8 cellular contexts compared by ENCODE assay signal in genomic region chr10:74589226-74589673, GRCh38.
DNase-seq lines count a peak whose midpoint lies in the region; ATAC-seq and FAIRE-seq lines count a peak whose summit lies in the region.

No MANE protein-coding gene starts in this region.

- peak; percentile 28 for ATAC-seq in GM18861 (IDR thresholded peaks at IDR 0.05; ENCODE audit: unreplicated experiment)
- ATAC-seq in HG03025 (IDR thresholded peaks at IDR 0.05; ENCODE audit: low FRiP score, unreplicated experiment), result no peak

- DNase-seq in NCI-H1930 (lab: John Stamatoyannopoulos, UW) (peak; percentile 59 to 86), kidney tubule cell (ENCODE audit: low spot score) (peak; percentile 71), RCC 7860 (ENCODE audit: low spot score) (no peak)
- DNase-seq in activated CD4-positive, alpha-beta T cell treated with anti-CD3 and anti-CD28 coated beads for 1 hour, result peak; percentile 78
- DNase-seq in central memory CD4-positive, alpha-beta T cell, result peak; percentile 95
- peak; percentile 63 to 69 for DNase-seq in stimulated activated CD4-positive, alpha-beta T cell treated with anti-CD3 and anti-CD28 coated beads, Interleukin-2, amount 100 ng/mL, for 48 hours

- FAIRE-seq in RCC 7860 (lab: Jason Lieb, UNC), result no peak
